ENCODE assay signal across 27 cellular contexts in genomic region chr2:59826177-59826576, GRCh38.
"Had no signal": no experiment of that assay in that cellular context is flagged by ENCODE, and none has a peak within 500 bp of the region (broad histone marks: within the 10 kb centered on the region; RNA-seq: fewer than 3 reads in every experiment).

No MANE protein-coding gene starts in this region.

- H3K36me3 Mint-ChIP-seq: mesothelial cell of epicardium; naive B cell; natural killer cell; neural progenitor cell; stimulated activated naive B cell treated with anti-CD40 and anti-IgM and Interleukin-4, amounts not matched to agents 10 μg/mL and 1 μg/mL and 100 μg/mL, for 72 hours had no signal

- H3K27me3 Mint-ChIP-seq: naive B cell; progenitor cell of endocrine pancreas; stimulated activated naive B cell treated with anti-CD40 and anti-IgM and Interleukin-4, amounts not matched to agents 10 μg/mL and 1 μg/mL and 100 μg/mL, for 72 hours had no signal

- DNase-seq: hippocampal formation; left ventricle myocardium inferior; mesendoderm; naive B cell; natural killer cell; nephron progenitor cell; occipital lobe; ovary; right lobe of liver; stimulated activated CD4-positive, alpha-beta T cell treated with anti-CD3 and anti-CD28 coated beads, Interleukin-12 subunit alpha, Interleukin-12 subunit beta, amount 100 ng/mL, for 4 hours; stimulated activated CD4-positive, alpha-beta T cell treated with anti-CD3 and anti-CD28 coated beads, Interleukin-15, amount 100 ng/mL, for 24 hours; stimulated activated CD4-positive, alpha-beta T cell treated with anti-CD3 and anti-CD28 coated beads, Interleukin-2, amount 100 ng/mL, for 24 hours; stimulated activated CD4-positive, alpha-beta T cell treated with anti-CD3 and anti-CD28 coated beads, Interleukin-4, amount 100 ng/mL, for 1 hour; stimulated activated naive B cell treated with anti-CD40 and anti-IgM and Interleukin-4, amounts not matched to agents 10 μg/mL and 1 μg/mL and 100 μg/mL, for 72 hours; stimulated activated naive CD8-positive, alpha-beta T cell treated with anti-CD3 and anti-CD28 coated beads, Interleukin-15, Interleukin-2, amounts not matched to agents 100 U/mL and 50 U/mL, for 24 hours; stomach; testis; thyroid gland; transverse colon; upper lobe of left lung had no signal

- H3K9me3 ChIP-seq: left ventricle myocardium inferior, neutrophil, ovary, right atrium auricular region, right lobe of liver, stomach, testis, thyroid gland, transverse colon, upper lobe of left lung had no signal

- H3K4me1 Mint-ChIP-seq: mesothelial cell of epicardium; natural killer cell; nephron progenitor cell; stimulated activated naive B cell treated with anti-CD40 and anti-IgM and Interleukin-4, amounts not matched to agents 10 μg/mL and 1 μg/mL and 100 μg/mL, for 72 hours had no signal

- H3K36me3 ChIP-seq: left ventricle myocardium inferior, neural progenitor cell, neutrophil, ovary, right atrium auricular region, right lobe of liver, stomach, thyroid gland, transverse colon, upper lobe of left lung had no signal

- H3K4me1 ChIP-seq: left ventricle myocardium inferior, neural progenitor cell, right atrium auricular region, right lobe of liver, stomach, testis, thyroid gland, upper lobe of left lung had no signal

- H3K4me3 Mint-ChIP-seq: mesothelial cell of epicardium; naive B cell; natural killer cell; nephron progenitor cell; neural progenitor cell; stimulated activated naive B cell treated with anti-CD40 and anti-IgM and Interleukin-4, amounts not matched to agents 10 μg/mL and 1 μg/mL and 100 μg/mL, for 72 hours had no signal

- H3K27ac Mint-ChIP-seq: mesothelial cell of epicardium; natural killer cell; nephron progenitor cell; neural progenitor cell; progenitor cell of endocrine pancreas; stimulated activated naive B cell treated with anti-CD40 and anti-IgM and Interleukin-4, amounts not matched to agents 10 μg/mL and 1 μg/mL and 100 μg/mL, for 72 hours had no signal

- H3K9me3 Mint-ChIP-seq: mesothelial cell of epicardium, naive B cell, nephron progenitor cell, neural progenitor cell had no signal

- H3K27ac ChIP-seq: left ventricle myocardium inferior, neural progenitor cell, neutrophil, ovary, right atrium auricular region, right lobe of liver, stomach, testis, thyroid gland, transverse colon, upper lobe of left lung had no signal

- FAIRE-seq: keratinocyte had no signal

- H3K4me3 ChIP-seq: left ventricle myocardium inferior, lung, neural progenitor cell, ovary, right atrium auricular region, right lobe of liver, stomach, testis, thyroid gland, transverse colon, upper lobe of left lung had no signal

- H3K27me3 ChIP-seq: neural progenitor cell, neutrophil, ovary, right atrium auricular region, right lobe of liver, stomach, testis, thyroid gland, transverse colon, upper lobe of left lung had no signal
